Comparison of ENCODE assay signal across 10 cellular contexts in genomic region chr6:157269261-157269794, GRCh38. TPM values are rescaled to one million over a fixed set of nuclear protein-coding genes. Genes with fewer than 3 reads are reported as not detected.
DNase-seq lines count a peak whose midpoint lies in the region; ATAC-seq and TF ChIP-seq lines count a peak whose summit lies in the region.
"Had no signal": no experiment of that assay in that cellular context is flagged by ENCODE, and none has a peak within 500 bp of the region (broad histone marks: within the 10 kb centered on the region; RNA-seq: fewer than 3 reads in every experiment).

No MANE protein-coding gene starts in this region.

- H3K27ac ChIP-seq in thoracic aorta: peak overlapping the region; percentile 84 to 87
- H3K27ac ChIP-seq: cardiac muscle cell, WERI-Rb-1 had no signal

- intact Hi-C loops in mucosa of descending colon (cut with DNase I, micrococcal nuclease): no loop called here

- no peak for TF ChIP-seq CTCF in fibroblast of mammary gland (conservative IDR thresholded peaks at IDR 0.05; ENCODE audit: control insufficient read depth, insufficient read depth, low read depth, low read length)
- TF ChIP-seq CTCF in mucosa of descending colon (IDR thresholded peaks at IDR 0.05): no peak
- TF ChIP-seq CTCF in thoracic aorta (IDR thresholded peaks at IDR 0.05): no peak

- ATAC-seq in mucosa of descending colon: peak; percentile 59
- ATAC-seq in thoracic aorta (ENCODE audit: insufficient number of reproducible peaks, low FRiP score, low read depth): peak; percentile 57
- ATAC-seq in GM18873 (IDR thresholded peaks at IDR 0.05; ENCODE audit: low FRiP score, unreplicated experiment): no peak

- peak; percentile 31 for DNase-seq in RPMI7951 (ENCODE audit: low read depth)
- DNase-seq in fibroblast of mammary gland (ENCODE audit: low read depth): peak; percentile 83
- peak; percentile 61 to 69 (median 68) for DNase-seq in mucosa of descending colon
- peak; percentile 27 for DNase-seq in thoracic aorta (ENCODE audit: low spot score)
- DNase-seq in NCI-H1417 (lab: John Stamatoyannopoulos, UW): no peak
- DNase-seq in AML-193 (lab: John Stamatoyannopoulos, UW): no peak
- no peak for DNase-seq in DMS153 treated with DMSO at 0.1 percent for 48 hours (lab: John Stamatoyannopoulos, UW; ENCODE audit: unreplicated experiment)
- DNase-seq: WERI-Rb-1 had no signal

- H3K27me3 ChIP-seq in thoracic aorta (replicated peaks; ENCODE audit: insufficient read depth): no peaks in the 10 kb centered on the region

- no peaks in the 10 kb centered on the region for H3K9me3 ChIP-seq in mucosa of descending colon
- no peaks in the 10 kb centered on the region for H3K9me3 ChIP-seq in thoracic aorta

- no peaks in the 10 kb centered on the region for H3K36me3 ChIP-seq in mucosa of descending colon (ENCODE audit: low read depth)
- no peaks in the 10 kb centered on the region for H3K36me3 ChIP-seq in thoracic aorta
- H3K36me3 ChIP-seq: cardiac muscle cell, WERI-Rb-1 had no signal

- no peak overlapping the region for H3K4me3 ChIP-seq in fibroblast of mammary gland (ENCODE audit: control insufficient read depth, low read depth, low read length)
- H3K4me3 ChIP-seq in mucosa of descending colon: no peak overlapping the region
- peak overlapping the region; percentile 44 for H3K4me3 ChIP-seq in thoracic aorta
- H3K4me3 ChIP-seq: cardiac muscle cell had no signal

- H3K4me1 ChIP-seq in mucosa of descending colon (ENCODE audit: low read depth): peaks cover 7% of the 10 kb centered on the region
- H3K4me1 ChIP-seq in thoracic aorta (ENCODE audit: control insufficient read depth in 1 of 2, low read depth in 2 of 2): peaks cover 23 to 65% of the 10 kb centered on the region in 2 donors

RNA-seq across cellular contexts. Expression of gene TMEM242, which starts 54.0 kb away (rescaled TPM):
- 8.2 and 9.3 TPM in 2 replicates for total RNA-seq in RPMI7951 (2014; rRNA removed; shearing (Covaris generic))
- total RNA-seq in mucosa of descending colon (10 to 100 TPM; 10.0 to 14.1 (median 13.4) TPM), thoracic aorta (1 to 10 TPM; 7.3 to 8.8 TPM)

Comparison
In these comparisons a context has a peak if more than half of its experiments do, and no peak if none do; other contexts are left out.
1. DNase-seq: peak in RPMI7951 (single experiment), fibroblast of mammary gland (single experiment), mucosa of descending colon (3 of 3) and thoracic aorta (single experiment); none in NCI-H1417 (0 of 3), AML-193 (0 of 2) and DMS153 treated with DMSO at 0.1 percent for 48 hours (single experiment).